ENCODE assay signal across 11 cellular contexts in the genomic region with DNA sequence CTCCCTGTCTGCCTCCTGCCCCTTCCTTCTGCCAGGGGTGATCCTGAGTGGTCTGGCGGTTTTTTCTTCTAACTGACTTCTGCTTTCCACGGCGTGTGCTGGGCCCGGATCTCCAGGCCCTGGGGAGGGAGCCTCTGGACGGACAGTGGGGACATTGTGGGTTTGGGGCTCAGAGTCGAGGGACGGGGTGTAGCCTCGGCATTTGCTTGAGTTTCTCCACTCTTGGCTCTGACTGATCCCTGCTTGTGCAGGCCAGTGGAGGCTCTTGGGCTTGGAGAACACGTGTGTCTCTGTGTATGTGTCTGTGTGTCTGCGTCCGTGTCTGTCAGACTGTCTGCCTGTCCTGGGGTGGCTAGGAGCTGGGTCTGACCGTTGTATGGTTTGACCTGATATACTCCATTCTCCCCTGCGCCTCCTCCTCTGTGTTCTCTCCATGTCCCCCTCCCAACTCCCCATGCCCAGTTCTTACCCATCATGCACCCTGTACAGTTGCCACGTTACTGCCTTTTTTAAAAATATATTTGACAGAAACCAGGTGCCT. TPM values are rescaled to one million over a fixed set of nuclear protein-coding genes. Genes with fewer than 3 reads are reported as not detected.
A peak's percentile ranks its signal among the peaks of the same experiment; 100 is the strongest.
DNase-seq lines count a peak whose midpoint lies in the region; ATAC-seq and TF ChIP-seq lines count a peak whose summit lies in the region.
"Had no signal": no experiment of that assay in that cellular context is flagged by ENCODE, and none has a peak within 500 bp of the region (broad histone marks: within the 10 kb centered on the region; RNA-seq: fewer than 3 reads in every experiment).

No MANE protein-coding gene starts in this region.

- 44 to 71% methylated on average over 14 of the region's 14 CpGs for WGBS in lung, 2 donors
- WGBS in testis, 2 donors, result 55 to 59% methylated on average over 14 of the region's 14 CpGs

- H3K4me3 ChIP-seq in NT2/D1 (ENCODE audit: insufficient read length, low read depth) (no peak overlapping the region), lung (no peak overlapping the region), testis (no peak overlapping the region), foreskin fibroblast (ENCODE audit: low read depth in 1 of 2, low read length in 2 of 2) (no peak overlapping the region)

- intact Hi-C loops in testis (cut with DNase I; ENCODE audit: low total_unique reads), result loop anchor here (10.0 kb wide), 1 partner anchor 59 kb away; no protein-coding TSS in a partner anchor

- H3K36me3 Mint-ChIP-seq in chondrocyte (ENCODE audit: low read depth), result peaks cover 25% of the 10 kb centered on the region

- H3K27ac ChIP-seq in lung (ENCODE audit: low read depth in 1 of 2, low read length in 1 of 2) (peak overlapping the region; percentile 9 to 69), testis (peak overlapping the region; percentile 52 to 75)

- H3K36me3 ChIP-seq in NT2/D1 (ENCODE audit: insufficient read depth, insufficient read length, low read length) (peaks cover 59% of the 10 kb centered on the region), lung (ENCODE audit: control insufficient read depth in 2 of 2, insufficient read depth in 2 of 2, low read length in 2 of 2) (peaks cover 0 to 20% of the 10 kb centered on the region in 2 donors), testis (ENCODE audit: low read depth, missing control alignments) (no peaks in the 10 kb centered on the region)

- H3K9ac ChIP-seq in NT2/D1 (ENCODE audit: insufficient read length, low read depth), result peak overlapping the region; percentile 11

- TF ChIP-seq POLR2A in testis (IDR thresholded peaks at IDR 0.05), result no peak

- no peaks in the 10 kb centered on the region for H3K9me3 ChIP-seq in NT2/D1 (ENCODE audit: insufficient read depth, low read length)
- H3K9me3 ChIP-seq in lung (ENCODE audit: control insufficient read depth in 2 of 2, insufficient read depth in 1 of 2, low read length in 1 of 2), result no peaks in the 10 kb centered on the region
- no peaks in the 10 kb centered on the region for H3K9me3 ChIP-seq in testis

- no peaks in the 10 kb centered on the region for H3K27me3 Mint-ChIP-seq in chondrocyte (ENCODE audit: low read depth)

- H3K4me1 ChIP-seq in NT2/D1 (ENCODE audit: insufficient read depth, insufficient read length), result peaks cover 10% of the 10 kb centered on the region
- peaks cover 0 to 7% of the 10 kb centered on the region in 2 donors for H3K4me1 ChIP-seq in lung (ENCODE audit: control insufficient read depth in 2 of 2, insufficient read depth in 2 of 2, low read length in 2 of 2)
- peaks cover 43% of the 10 kb centered on the region for H3K4me1 ChIP-seq in testis

- peak overlapping the region; percentile 96 for H3K27ac Mint-ChIP-seq in chondrocyte (ENCODE audit: unreplicated experiment)

- DNase-seq in NT2/D1 (ENCODE audit: low read depth, low spot score) (no peak), chondrocyte (ENCODE audit: low spot score) (peak; percentile 68), lung (ENCODE audit: low spot score) (no peak), testis (no peak), foreskin fibroblast (no peak), NCI-H146 treated with DMSO at 0.1 percent for 48 hours (lab: John Stamatoyannopoulos, UW; ENCODE audit: unreplicated experiment) (no peak)
- no peak for DNase-seq in activated T-cell treated with anti-CD3 and anti-CD28 coated beads, Interleukin-2, amount 50 U/mL, for 1 hour
- DNase-seq: activated CD4-positive, alpha-beta T cell treated with anti-CD3 and anti-CD28 coated beads, Interleukin-2, amount 50 U/mL, for 4 hours; DMS79 treated with DMSO at 0.1 percent for 48 hours; NCI-H1105 had no signal

- TF ChIP-seq CTCF in chondrocyte (IDR thresholded peaks at IDR 0.05) (no peak), lung (IDR thresholded peaks at IDR 0.05; ENCODE audit: control extremely low read depth, extremely low read depth) (no peak), testis (IDR thresholded peaks at IDR 0.05) (no peak), foreskin fibroblast (IDR thresholded peaks at IDR 0.05; ENCODE audit: low read depth, low read length) (no peak)

- no peaks in the 10 kb centered on the region for H3K9me3 Mint-ChIP-seq in chondrocyte (ENCODE audit: low read depth)
- H3K9me3 Mint-ChIP-seq: neural crest cell had no signal

- H3K4me3 Mint-ChIP-seq in chondrocyte (ENCODE audit: unreplicated experiment), result no peak overlapping the region
- H3K4me3 Mint-ChIP-seq: neural crest cell had no signal

- H3K27me3 ChIP-seq in NT2/D1 (ENCODE audit: insufficient read depth, insufficient read length) (no peaks in the 10 kb centered on the region), lung (ENCODE audit: control insufficient read depth, insufficient read depth) (no peaks in the 10 kb centered on the region), testis (no peaks in the 10 kb centered on the region)

- H3K4me1 Mint-ChIP-seq in chondrocyte (ENCODE audit: low read depth), result peaks cover 74% of the 10 kb centered on the region

- no peak for ATAC-seq in lung (ENCODE audit: insufficient read depth, low FRiP score)

RNA-seq across cellular contexts. Expression of gene SLC29A1, which starts 10.2 kb away (rescaled TPM):
- total RNA-seq in chondrocyte (161 to 231 TPM (median 221 TPM) in 3 replicates), lung (10 to 100 TPM; 19.1 to 42.7 TPM), testis (10 to 100 TPM; 51.3 to 70.0 TPM)
- polyA plus RNA-seq in lung (10 to 100 TPM; 20.3 to 32.5 TPM), testis (ENCODE audit: insufficient read depth, low read depth, low replicate concordance) (41.2 TPM)

RNA-seq across cellular contexts. Expression of gene HSP90AB1, which starts 13.3 kb away (rescaled TPM):
- 508 to 805 TPM (median 512 TPM) in 3 replicates for total RNA-seq in chondrocyte
- 100 to 1,000 TPM; 458 to 700 TPM for total RNA-seq in lung
- polyA plus RNA-seq in lung, result 100 to 1,000 TPM; 289 to 560 TPM
- 100 to 1,000 TPM; 480 to 610 TPM for total RNA-seq in testis
- polyA plus RNA-seq in testis (ENCODE audit: insufficient read depth, low read depth, low replicate concordance), result 602 TPM

RNA-seq across cellular contexts. Expression of gene MYMX, which starts 16.9 kb away (rescaled TPM):
- not detected in 3 replicates for total RNA-seq in chondrocyte
- not detected for total RNA-seq in lung
- polyA plus RNA-seq in lung, result under 1 TPM in 1 of 2 donors, not detected in 1; 0.21 TPM
- total RNA-seq in testis, result under 1 TPM in 1 of 2 donors, not detected in 1; 0.87 TPM
- polyA plus RNA-seq in testis (ENCODE audit: insufficient read depth, low read depth, low replicate concordance), result 0.73 TPM
- total RNA-seq: neural crest cell had no signal

RNA-seq across cellular contexts. Expression of gene SLC35B2, which starts 23.7 kb away (rescaled TPM):
- total RNA-seq in chondrocyte (71.5 to 83.1 TPM (median 75.7 TPM) in 3 replicates), lung (10 to 100 TPM; 29.9 to 44.4 TPM), testis (10 to 100 TPM; 42.4 to 49.8 TPM)
- polyA plus RNA-seq in lung (10 to 100 TPM; 15.0 to 39.9 TPM), testis (ENCODE audit: insufficient read depth, low read depth, low replicate concordance) (32.1 TPM)

RNA-seq across cellular contexts. Expression of gene NFKBIE, which starts 31.7 kb away (rescaled TPM):
- total RNA-seq in chondrocyte (3.0 to 7.0 TPM (median 6.2 TPM) in 3 replicates), lung (10 to 100 TPM; 13.1 to 20.1 TPM), testis (10 to 100 TPM; 18.3 to 29.2 TPM)
- polyA plus RNA-seq in lung (10 to 100 TPM; 20.7 to 40.6 TPM), testis (ENCODE audit: insufficient read depth, low read depth, low replicate concordance) (13.1 TPM)
